3 cellular contexts compared by ENCODE assay signal in the genomic region with DNA sequence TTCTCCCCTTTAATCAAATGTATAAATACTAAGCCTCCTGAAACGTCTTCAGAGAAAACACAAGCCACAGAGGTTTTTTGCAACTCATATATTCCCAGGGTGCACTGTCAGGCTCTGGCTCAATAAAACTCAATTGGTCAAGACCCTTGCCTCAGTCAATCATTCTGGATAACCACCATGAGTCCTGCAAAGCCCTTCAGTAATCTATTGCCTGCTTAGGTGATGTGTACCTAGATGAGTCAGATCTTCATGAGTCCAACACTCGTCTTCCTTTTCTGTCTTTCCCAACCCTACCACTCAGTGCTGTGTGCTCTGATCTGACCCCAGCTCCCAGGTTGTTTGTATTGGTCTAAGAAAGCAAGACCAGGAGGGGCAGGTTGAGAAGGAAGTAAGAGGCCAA. TPM values are rescaled to one million over a fixed set of nuclear protein-coding genes. Genes with fewer than 3 reads are reported as not detected.
"Had no signal": no experiment of that assay in that cellular context is flagged by ENCODE, and none has a peak within 500 bp of the region (broad histone marks: within the 10 kb centered on the region; RNA-seq: fewer than 3 reads in every experiment).

No MANE protein-coding gene starts in this region.

RNA-seq across cellular contexts. Expression of a gene that starts 24.1 kb away (rescaled TPM):
- total RNA-seq: HT-29, Peyer's patch, SK-MEL-5 had no signal

RNA-seq across cellular contexts. Expression of a gene that starts 32.2 kb away (rescaled TPM):
- total RNA-seq: HT-29, Peyer's patch had no signal
